In genomic region chr4:38618510-38618909, GRCh38 we compare ENCODE assay signal across 19 cellular contexts. TPM values are rescaled to one million over a fixed set of nuclear protein-coding genes. Genes with fewer than 3 reads are reported as not detected.
DNase-seq lines count a peak whose midpoint lies in the region; ATAC-seq and TF ChIP-seq lines count a peak whose summit lies in the region.
"Had no signal": no experiment of that assay in that cellular context is flagged by ENCODE, and none has a peak within 500 bp of the region (broad histone marks: within the 10 kb centered on the region; RNA-seq: fewer than 3 reads in every experiment).

No MANE protein-coding gene starts in this region.

- no peaks in the 10 kb centered on the region for H3K9me3 Mint-ChIP-seq in activated CD8-positive, alpha-beta T cell treated with anti-CD3 and anti-CD28 coated beads for 36 hours
- H3K9me3 Mint-ChIP-seq in activated CD8-positive, alpha-beta T cell treated with anti-CD3 and anti-CD28 coated beads, Interleukin-2, amount 10 ng/mL, durations not matched to agents 7 days and 5 days (ENCODE audit: insufficient read depth): peaks cover 4% of the 10 kb centered on the region
- peaks cover 0 to 4% of the 10 kb centered on the region in 2 donors for H3K9me3 Mint-ChIP-seq in activated naive CD4-positive, alpha-beta T cell treated with anti-CD3 and anti-CD28 coated beads, Interleukin-2, amount 50 U/mL, for 72 hours
- H3K9me3 Mint-ChIP-seq in activated T-helper 17 cell treated with anti-CD3 and anti-CD28 coated beads, Interleukin-2, amount 50 U/mL, for 72 hours: no peaks in the 10 kb centered on the region
- H3K9me3 Mint-ChIP-seq in stimulated activated effector memory CD8-positive, alpha-beta T cell treated with anti-CD3 and anti-CD28 coated beads, Interleukin-12 subunit alpha, Interleukin-12 subunit beta, amount 100 ng/mL, for 72 hours: no peaks in the 10 kb centered on the region
- H3K9me3 Mint-ChIP-seq: CD8-positive, alpha-beta memory T cell; GM23338 had no signal

- H3K4me3 ChIP-seq in vagina: no peak overlapping the region
- H3K4me3 ChIP-seq: GM23338 had no signal

- TF ChIP-seq CTCF in activated CD8-positive, alpha-beta T cell treated with anti-CD3 and anti-CD28 coated beads for 36 hours (IDR thresholded peaks at IDR 0.05): no peak
- no peak for TF ChIP-seq CTCF in vagina (IDR thresholded peaks at IDR 0.05)

- peaks cover 10% of the 10 kb centered on the region for H3K4me1 Mint-ChIP-seq in activated CD8-positive, alpha-beta T cell treated with anti-CD3 and anti-CD28 coated beads for 36 hours (ENCODE audit: low read depth)
- peaks cover 15% of the 10 kb centered on the region for H3K4me1 Mint-ChIP-seq in activated CD8-positive, alpha-beta T cell treated with anti-CD3 and anti-CD28 coated beads, Interleukin-2, amount 10 ng/mL, durations not matched to agents 7 days and 5 days (ENCODE audit: low read depth)
- peaks cover 5% of the 10 kb centered on the region for H3K4me1 Mint-ChIP-seq in activated T-helper 17 cell treated with anti-CD3 and anti-CD28 coated beads, Interleukin-2, amount 50 U/mL, for 72 hours
- H3K4me1 Mint-ChIP-seq in stimulated activated effector memory CD8-positive, alpha-beta T cell treated with anti-CD3 and anti-CD28 coated beads, Interleukin-12 subunit alpha, Interleukin-12 subunit beta, amount 100 ng/mL, for 72 hours: peaks cover 21% of the 10 kb centered on the region

- peak; percentile 70 for ATAC-seq in activated CD8-positive, alpha-beta T cell treated with anti-CD3 and anti-CD28 coated beads for 36 hours
- no peak for ATAC-seq in activated CD8-positive, alpha-beta T cell treated with anti-CD3 and anti-CD28 coated beads, Interleukin-2, amount 10 ng/mL, durations not matched to agents 7 days and 5 days
- peak; percentile 73 to 97 for ATAC-seq in activated naive CD4-positive, alpha-beta T cell treated with anti-CD3 and anti-CD28 coated beads, Interleukin-2, amount 50 U/mL, for 72 hours
- ATAC-seq in activated T-helper 17 cell treated with anti-CD3 and anti-CD28 coated beads, Interleukin-2, amount 50 U/mL, for 72 hours (replicated peaks): peak; percentile 95
- peak; percentile 98 for ATAC-seq in stimulated activated effector memory CD8-positive, alpha-beta T cell treated with anti-CD3 and anti-CD28 coated beads, Interleukin-12 subunit alpha, Interleukin-12 subunit beta, amount 100 ng/mL, for 72 hours
- ATAC-seq in HG02973 (IDR thresholded peaks at IDR 0.05; ENCODE audit: unreplicated experiment): no peak
- ATAC-seq: GM23338 had no signal

- TF ChIP-seq POLR2A in vagina (IDR thresholded peaks at IDR 0.05): no peak

- CTCF ChIA-PET in activated CD8-positive, alpha-beta T cell treated with anti-CD3 and anti-CD28 coated beads for 36 hours (lab: Charles Lee): no interaction called here
- CTCF ChIA-PET in activated CD8-positive, alpha-beta T cell treated with anti-CD3 and anti-CD28 coated beads, Interleukin-2, amount 10 ng/mL, durations not matched to agents 7 days and 5 days (lab: Charles Lee): no interaction called here

- POLR2A ChIA-PET in activated CD8-positive, alpha-beta T cell treated with anti-CD3 and anti-CD28 coated beads for 36 hours (lab: Charles Lee): no interaction called here
- POLR2A ChIA-PET in activated CD8-positive, alpha-beta T cell treated with anti-CD3 and anti-CD28 coated beads, Interleukin-2, amount 10 ng/mL, durations not matched to agents 7 days and 5 days (lab: Charles Lee): no interaction called here

- intact Hi-C loops in activated CD8-positive, alpha-beta T cell treated with anti-CD3 and anti-CD28 coated beads for 36 hours (cut with micrococcal nuclease): no loop called here
- intact Hi-C loops in vagina (cut with DNase I): no loop called here

- no peaks in the 10 kb centered on the region for H3K36me3 Mint-ChIP-seq in activated CD8-positive, alpha-beta T cell treated with anti-CD3 and anti-CD28 coated beads for 36 hours (ENCODE audit: low read depth)
- no peaks in the 10 kb centered on the region for H3K36me3 Mint-ChIP-seq in activated CD8-positive, alpha-beta T cell treated with anti-CD3 and anti-CD28 coated beads, Interleukin-2, amount 10 ng/mL, durations not matched to agents 7 days and 5 days (ENCODE audit: low read depth)
- H3K36me3 Mint-ChIP-seq in activated naive CD4-positive, alpha-beta T cell treated with anti-CD3 and anti-CD28 coated beads, Interleukin-2, amount 50 U/mL, for 72 hours: no peaks in the 10 kb centered on the region
- H3K36me3 Mint-ChIP-seq in activated T-helper 17 cell treated with anti-CD3 and anti-CD28 coated beads, Interleukin-2, amount 50 U/mL, for 72 hours (ENCODE audit: low read depth): no peaks in the 10 kb centered on the region
- H3K36me3 Mint-ChIP-seq in stimulated activated effector memory CD8-positive, alpha-beta T cell treated with anti-CD3 and anti-CD28 coated beads, Interleukin-12 subunit alpha, Interleukin-12 subunit beta, amount 100 ng/mL, for 72 hours: no peaks in the 10 kb centered on the region

- H3K27me3 Mint-ChIP-seq in activated CD8-positive, alpha-beta T cell treated with anti-CD3 and anti-CD28 coated beads for 36 hours: no peaks in the 10 kb centered on the region
- H3K27me3 Mint-ChIP-seq in activated CD8-positive, alpha-beta T cell treated with anti-CD3 and anti-CD28 coated beads, Interleukin-2, amount 10 ng/mL, durations not matched to agents 7 days and 5 days (ENCODE audit: low read depth): no peaks in the 10 kb centered on the region
- H3K27me3 Mint-ChIP-seq in activated T-helper 17 cell treated with anti-CD3 and anti-CD28 coated beads, Interleukin-2, amount 50 U/mL, for 72 hours: no peaks in the 10 kb centered on the region
- H3K27me3 Mint-ChIP-seq: CD4-positive, CD25-positive, alpha-beta regulatory T cell; CD8-positive, alpha-beta memory T cell had no signal

- peaks cover 38% of the 10 kb centered on the region for H3K4me1 ChIP-seq in vagina
- H3K4me1 ChIP-seq: BE2C had no signal

- no peaks in the 10 kb centered on the region for H3K9me3 ChIP-seq in vagina
- H3K9me3 ChIP-seq: BE2C had no signal

- no peak overlapping the region for H3K4me3 Mint-ChIP-seq in activated CD8-positive, alpha-beta T cell treated with anti-CD3 and anti-CD28 coated beads for 36 hours
- no peak overlapping the region for H3K4me3 Mint-ChIP-seq in activated CD8-positive, alpha-beta T cell treated with anti-CD3 and anti-CD28 coated beads, Interleukin-2, amount 10 ng/mL, durations not matched to agents 7 days and 5 days
- H3K4me3 Mint-ChIP-seq in activated T-helper 17 cell treated with anti-CD3 and anti-CD28 coated beads, Interleukin-2, amount 50 U/mL, for 72 hours: no peak overlapping the region
- no peak overlapping the region for H3K4me3 Mint-ChIP-seq in stimulated activated effector memory CD8-positive, alpha-beta T cell treated with anti-CD3 and anti-CD28 coated beads, Interleukin-12 subunit alpha, Interleukin-12 subunit beta, amount 100 ng/mL, for 72 hours
- H3K4me3 Mint-ChIP-seq: CD4-positive, CD25-positive, alpha-beta regulatory T cell; CD8-positive, alpha-beta memory T cell; GM23338 had no signal

- H3K27me3 ChIP-seq in vagina: no peaks in the 10 kb centered on the region
- H3K27me3 ChIP-seq: BE2C had no signal

- DNase-seq in activated CD8-positive, alpha-beta T cell treated with anti-CD3 and anti-CD28 coated beads for 36 hours: no peak
- DNase-seq in activated CD8-positive, alpha-beta T cell treated with anti-CD3 and anti-CD28 coated beads, Interleukin-2, amount 10 ng/mL, durations not matched to agents 7 days and 5 days: no peak
- no peak for DNase-seq in activated naive CD4-positive, alpha-beta T cell treated with anti-CD3 and anti-CD28 coated beads, Interleukin-2, amount 50 U/mL, for 72 hours (ENCODE audit: low spot score in 2 of 2)
- no peak for DNase-seq in activated naive CD4-positive, alpha-beta T cell treated with anti-CD3 and anti-CD28 coated beads, Interleukin-2, amount 50 U/mL, for 16 hours
- peak in 1 of 2 donors; percentile 54 for DNase-seq in stimulated activated effector memory CD8-positive, alpha-beta T cell treated with anti-CD3 and anti-CD28 coated beads, Interleukin-12 subunit alpha, Interleukin-12 subunit beta, amount 100 ng/mL, for 72 hours (ENCODE audit: low spot score in 2 of 2)
- DNase-seq in vagina (ENCODE audit: extremely low spot score in 2 of 2): no peak
- DNase-seq: ACHN; BE2C; C1 segment of cervical spinal cord; CD8-positive, alpha-beta memory T cell; COR-L47; DMS 273 treated with DMSO at 0.1 percent for 48 hours; DMS53; HCEC 1CT; IMR-90 had no signal

- H3K36me3 ChIP-seq in vagina: no peaks in the 10 kb centered on the region
- H3K36me3 ChIP-seq: BE2C had no signal

- no peak overlapping the region for H3K27ac Mint-ChIP-seq in activated CD8-positive, alpha-beta T cell treated with anti-CD3 and anti-CD28 coated beads for 36 hours
- H3K27ac Mint-ChIP-seq in activated CD8-positive, alpha-beta T cell treated with anti-CD3 and anti-CD28 coated beads, Interleukin-2, amount 10 ng/mL, durations not matched to agents 7 days and 5 days: no peak overlapping the region
- H3K27ac Mint-ChIP-seq in activated naive CD4-positive, alpha-beta T cell treated with anti-CD3 and anti-CD28 coated beads, Interleukin-2, amount 50 U/mL, for 72 hours: no peak overlapping the region
- H3K27ac Mint-ChIP-seq in activated T-helper 17 cell treated with anti-CD3 and anti-CD28 coated beads, Interleukin-2, amount 50 U/mL, for 72 hours: peak overlapping the region; percentile 2
- peak overlapping the region; percentile 2 for H3K27ac Mint-ChIP-seq in stimulated activated effector memory CD8-positive, alpha-beta T cell treated with anti-CD3 and anti-CD28 coated beads, Interleukin-12 subunit alpha, Interleukin-12 subunit beta, amount 100 ng/mL, for 72 hours
- H3K27ac Mint-ChIP-seq: CD4-positive, CD25-positive, alpha-beta regulatory T cell; CD8-positive, alpha-beta memory T cell; GM23338 had no signal

- H3K27ac ChIP-seq in vagina: no peak overlapping the region

RNA-seq across cellular contexts. Expression of gene KLF3, which starts 45.5 kb away (rescaled TPM):
- total RNA-seq in activated CD8-positive, alpha-beta T cell treated with anti-CD3 and anti-CD28 coated beads for 36 hours: 1 to 10 TPM; 5.5 to 6.0 TPM
- 1 to 10 TPM; 8.1 to 8.3 TPM for total RNA-seq in activated CD8-positive, alpha-beta T cell treated with anti-CD3 and anti-CD28 coated beads, Interleukin-2, amount 10 ng/mL, durations not matched to agents 7 days and 5 days
- 10 to 100 TPM in 1 of 2 donors, 1 to 10 TPM in 1; 6.9 to 10.1 TPM for total RNA-seq in activated naive CD4-positive, alpha-beta T cell treated with anti-CD3 and anti-CD28 coated beads, Interleukin-2, amount 50 U/mL, for 72 hours
- 1 to 10 TPM; 4.3 to 5.5 TPM for total RNA-seq in activated T-helper 17 cell treated with anti-CD3 and anti-CD28 coated beads, Interleukin-2, amount 50 U/mL, for 72 hours
- 85.4 TPM for total RNA-seq in vagina

Comparison
In these comparisons a context has a peak if more than half of its experiments do, and no peak if none do; other contexts are left out.
1. ATAC-seq: peak in activated CD8-positive, alpha-beta T cell treated with anti-CD3 and anti-CD28 coated beads for 36 hours (single experiment), activated naive CD4-positive, alpha-beta T cell treated with anti-CD3 and anti-CD28 coated beads, Interleukin-2, amount 50 U/mL, for 72 hours (2 of 2), activated T-helper 17 cell treated with anti-CD3 and anti-CD28 coated beads, Interleukin-2, amount 50 U/mL, for 72 hours (single experiment) and stimulated activated effector memory CD8-positive, alpha-beta T cell treated with anti-CD3 and anti-CD28 coated beads, Interleukin-12 subunit alpha, Interleukin-12 subunit beta, amount 100 ng/mL, for 72 hours (single experiment); none in activated CD8-positive, alpha-beta T cell treated with anti-CD3 and anti-CD28 coated beads, Interleukin-2, amount 10 ng/mL, durations not matched to agents 7 days and 5 days (single experiment) and HG02973 (single experiment).
2. H3K27ac Mint-ChIP-seq: peak in activated T-helper 17 cell treated with anti-CD3 and anti-CD28 coated beads, Interleukin-2, amount 50 U/mL, for 72 hours (single experiment) and stimulated activated effector memory CD8-positive, alpha-beta T cell treated with anti-CD3 and anti-CD28 coated beads, Interleukin-12 subunit alpha, Interleukin-12 subunit beta, amount 100 ng/mL, for 72 hours (single experiment); none in activated CD8-positive, alpha-beta T cell treated with anti-CD3 and anti-CD28 coated beads for 36 hours (single experiment), activated CD8-positive, alpha-beta T cell treated with anti-CD3 and anti-CD28 coated beads, Interleukin-2, amount 10 ng/mL, durations not matched to agents 7 days and 5 days (single experiment) and activated naive CD4-positive, alpha-beta T cell treated with anti-CD3 and anti-CD28 coated beads, Interleukin-2, amount 50 U/mL, for 72 hours (0 of 2).